ENCODE assay signal across 8 cellular contexts in genomic region chr14:103528158-103528511, GRCh38. TPM values are rescaled to one million over a fixed set of nuclear protein-coding genes. Genes with fewer than 3 reads are reported as not detected.
DNase-seq lines count a peak whose midpoint lies in the region; ATAC-seq, FAIRE-seq and TF ChIP-seq lines count a peak whose summit lies in the region.

No MANE protein-coding gene starts in this region.

- no peak overlapping the region for H2AFZ ChIP-seq in OCI-LY3 (ENCODE audit: low read depth, low read length)
- no peak overlapping the region for H2AFZ ChIP-seq in endothelial cell of umbilical vein (ENCODE audit: low read depth, low read length)

- H3K36me3 Mint-ChIP-seq in nephron (ENCODE audit: low read depth), result no peaks in the 10 kb centered on the region

- H3K4me1 Mint-ChIP-seq in nephron, result peaks cover 56% of the 10 kb centered on the region

- H3K4me2 ChIP-seq in OCI-LY3 (ENCODE audit: low read length) (peak overlapping the region; percentile 100), endothelial cell of umbilical vein (ENCODE audit: insufficient read depth, low read length) (peak overlapping the region; percentile 63)

- H3K27ac Mint-ChIP-seq in nephron, result peak overlapping the region; percentile 83 to 100 (median 98)

- intact Hi-C loops in endothelial cell of umbilical vein (cut with micrococcal nuclease), result loop anchor here (5.0 kb wide), 1 partner anchor 34 kb away; the partner anchor contains the start of genes BAG5 and COA8

- H4K20me1 ChIP-seq in OCI-LY3 (ENCODE audit: insufficient read depth, low read length), result peaks cover 3% of the 10 kb centered on the region; the same call in 1 of the 2 replicates
- no peaks in the 10 kb centered on the region for H4K20me1 ChIP-seq in endothelial cell of umbilical vein (replicated peaks; ENCODE audit: control insufficient read depth, extremely low read depth, insufficient read depth, low read length)

- H3K27me3 ChIP-seq in OCI-LY3 (ENCODE audit: low read depth, low read length) (no peaks in the 10 kb centered on the region), endothelial cell of umbilical vein (ENCODE audit: control insufficient read depth in 2 of 2, insufficient read depth in 2 of 2, low read length in 2 of 2) (peaks cover 12 to 13% of the 10 kb centered on the region in 2 experiments)

- H3K27ac ChIP-seq in OCI-LY3 (ENCODE audit: low read length), result peak overlapping the region; percentile 98
- H3K27ac ChIP-seq in endothelial cell of umbilical vein (ENCODE audit: insufficient read depth, low read depth, low read length), result no peak overlapping the region

- TF ChIP-seq CTCF in OCI-LY3 (IDR thresholded peaks at IDR 0.05; ENCODE audit: low read depth, low read length) (no peak), endothelial cell of umbilical vein (IDR thresholded peaks at IDR 0.05; ENCODE audit: extremely low read depth in 1 of 2, insufficient read depth in 1 of 2, low read depth in 1 of 2, low read length in 2 of 2) (no peak), nephron (IDR thresholded peaks at IDR 0.05; ENCODE audit: unreplicated experiment in 3 of 3) (no peak)

- no peak for ATAC-seq in GM18498 (IDR thresholded peaks at IDR 0.05; ENCODE audit: unreplicated experiment)

- FAIRE-seq in endothelial cell of umbilical vein (lab: Jason Lieb, UNC), result no peak

- peak overlapping the region; percentile 89 to 98 (median 96) for H3K4me3 Mint-ChIP-seq in nephron

- H3K4me1 ChIP-seq in ES-I3 (ENCODE audit: insufficient read depth, low read length) (no peaks in the 10 kb centered on the region; the same call in 1 of the 2 replicates), OCI-LY3 (ENCODE audit: low read length) (peaks cover 65% of the 10 kb centered on the region), endothelial cell of umbilical vein (ENCODE audit: control insufficient read depth, extremely low read depth, insufficient read depth, low read length) (peaks cover 8% of the 10 kb centered on the region)

- H3K79me2 ChIP-seq in OCI-LY3 (ENCODE audit: low read length) (peaks cover 67% of the 10 kb centered on the region), endothelial cell of umbilical vein (ENCODE audit: control insufficient read depth, insufficient read depth, low read length) (peaks cover 21% of the 10 kb centered on the region)

- no TSS peak for BruUV-seq in endothelial cell of umbilical vein (replicated peaks; lab: Mats Ljungman, UMichigan)

- H3K27me3 Mint-ChIP-seq in nephron (ENCODE audit: low read depth), result peaks cover 21% of the 10 kb centered on the region

- no peak for DNase-seq in endothelial cell of umbilical vein (ENCODE audit: low read depth, low spot score)
- DNase-seq in SHP77 (lab: John Stamatoyannopoulos, UW), result no peak
- DNase-seq in SIG-M5 (lab: John Stamatoyannopoulos, UW), result no peak
- no peak for DNase-seq in A172 (ENCODE audit: low spot score)

- H3K4me3 ChIP-seq in OCI-LY3 (ENCODE audit: low read length) (peak overlapping the region; percentile 95), endothelial cell of umbilical vein (replicated peaks in 1 of 3; ENCODE audit: insufficient read depth in 1 of 3, low read depth in 1 of 3, low read length in 3 of 3) (peak overlapping the region in 2 of 3 experiments; percentile 55 to 73)

- H3K36me3 ChIP-seq in ES-I3 (ENCODE audit: insufficient read depth, low read length) (no peaks in the 10 kb centered on the region; the same call in 1 of the 2 replicates), OCI-LY3 (replicated peaks; ENCODE audit: low read depth, low read length) (peaks cover 51% of the 10 kb centered on the region), endothelial cell of umbilical vein (ENCODE audit: control insufficient read depth in 2 of 2, extremely low read depth in 1 of 2, insufficient read depth in 2 of 2, low read length in 2 of 2) (peaks cover 0 to 2% of the 10 kb centered on the region in 2 experiments)

- dilution Hi-C loops in endothelial cell of umbilical vein (cut with MboI; ENCODE audit: extremely low pct_ligation_motif_present, low sequenced_read_pairs), result no loop called here

- H3K9me3 ChIP-seq in ES-I3 (ENCODE audit: control insufficient read depth, insufficient read depth, low read length) (no peaks in the 10 kb centered on the region), OCI-LY3 (ENCODE audit: insufficient read depth, low read length) (no peaks in the 10 kb centered on the region), endothelial cell of umbilical vein (replicated peaks; ENCODE audit: control insufficient read depth, insufficient read depth, low read length) (no peaks in the 10 kb centered on the region)

- H3K9me3 Mint-ChIP-seq in nephron, result no peaks in the 10 kb centered on the region

- no peaks in the 10 kb centered on the region for H3K9me1 ChIP-seq in endothelial cell of umbilical vein (replicated peaks; ENCODE audit: control insufficient read depth, extremely low read depth, insufficient read depth, low read length)

- no peak for TF ChIP-seq POLR2A in endothelial cell of umbilical vein (IDR thresholded peaks at IDR 0.05; ENCODE audit: low read depth, low read length)

- POLR2A ChIA-PET in endothelial cell of umbilical vein (lab: Charles Lee), result no interaction called here

- H3K9ac ChIP-seq in ES-I3 (ENCODE audit: low read depth, low read length) (peak overlapping the region; percentile 89), OCI-LY3 (ENCODE audit: low read length) (peak overlapping the region; percentile 97), endothelial cell of umbilical vein (replicated peaks; ENCODE audit: extremely low read depth, insufficient read depth, low read length) (no peak overlapping the region)

- CTCF ChIA-PET in endothelial cell of umbilical vein (lab: Charles Lee), result interaction anchor here (1.0 to 4.8 kb wide), 5 partner anchors 9 to 28 kb away, joined by 3 to 49 read pairs (median 3); no protein-coding TSS in a partner anchor

TF ChIP-seq in endothelial cell of umbilical vein, 7 proteins besides CTCF, POLR2A, EP300 and RAD21:
- no peak for TF ChIP-seq POLR2AphosphoS5 (IDR thresholded peaks at IDR 0.05; ENCODE audit: insufficient read depth, low read depth, low read length)
- TF ChIP-seq JUN (IDR thresholded peaks at IDR 0.05; ENCODE audit: borderline replicate concordance, insufficient read depth, insufficient read length, low read depth), result no peak
- TF ChIP-seq GATA2 (IDR thresholded peaks at IDR 0.05; ENCODE audit: insufficient read depth, insufficient read length, low read depth, low read length), result no peak
- TF ChIP-seq, protein P1, sequence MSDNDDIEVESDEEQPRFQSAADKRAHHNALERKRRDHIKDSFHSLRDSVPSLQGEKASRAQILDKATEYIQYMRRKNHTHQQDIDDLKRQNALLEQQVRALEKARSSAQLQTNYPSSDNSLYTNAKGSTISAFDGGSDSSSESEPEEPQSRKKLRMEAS (IDR thresholded peaks at IDR 0.05; ENCODE audit: insufficient read depth, insufficient read length), result no peak
- TF ChIP-seq MYC (IDR thresholded peaks at IDR 0.05; ENCODE audit: low read depth, low read length), result no peak
- no peak for TF ChIP-seq FOS (IDR thresholded peaks at IDR 0.05; ENCODE audit: borderline replicate concordance, insufficient read depth, low read length)
- TF ChIP-seq EZH2 (IDR thresholded peaks at IDR 0.05; ENCODE audit: borderline replicate concordance, low read depth, low read length, severe bottlenecking), result no peak

RNA-seq across cellular contexts. Expression of gene TRMT61A, which starts 0.9 kb away (rescaled TPM):
- total RNA-seq in endothelial cell of umbilical vein, result 6.8 and 7.5 TPM in 2 replicates
- polyA plus RNA-seq in endothelial cell of umbilical vein, result 10.6 and 12.8 TPM in 2 replicates
- polyA plus RNA-seq in endothelial cell of umbilical vein (2011; cell fraction: cytosol; rRNA removed), result 7.0 and 8.8 TPM in 2 replicates
- 7.8 and 8.0 TPM in 2 replicates for polyA plus RNA-seq in endothelial cell of umbilical vein (2011; cell fraction: nucleus; rRNA removed)
- polyA plus RNA-seq in endothelial cell of umbilical vein (2012), result 4.5 and 5.2 TPM in 2 replicates
- 3.7 and 4.7 TPM in 2 replicates for polyA minus RNA-seq in endothelial cell of umbilical vein
- polyA minus RNA-seq in endothelial cell of umbilical vein (2011; cell fraction: cytosol; rRNA and poly(A)+ RNA removed), result 9.5 TPM
- 4.4 and 8.8 TPM in 2 replicates for polyA minus RNA-seq in endothelial cell of umbilical vein (2011; cell fraction: nucleus; rRNA and poly(A)+ RNA removed)
- 8.5 and 10.2 TPM in 2 replicates for total RNA-seq in A172 (2014; rRNA removed; shearing (Covaris generic))

RNA-seq across cellular contexts. Expression of gene CKB, which starts 5.5 kb away (rescaled TPM):
- total RNA-seq in endothelial cell of umbilical vein, result 2.4 and 4.0 TPM in 2 replicates
- 6.9 and 10.0 TPM in 2 replicates for polyA plus RNA-seq in endothelial cell of umbilical vein
- 2.9 and 5.9 TPM in 2 replicates for polyA plus RNA-seq in endothelial cell of umbilical vein (2011; cell fraction: cytosol; rRNA removed)
- 4.0 and 4.7 TPM in 2 replicates for polyA plus RNA-seq in endothelial cell of umbilical vein (2011; cell fraction: nucleus; rRNA removed)
- polyA plus RNA-seq in endothelial cell of umbilical vein (2012), result 0.64 and 2.2 TPM in 2 replicates
- 3.2 and 8.8 TPM in 2 replicates for polyA minus RNA-seq in endothelial cell of umbilical vein
- 326 TPM for polyA minus RNA-seq in endothelial cell of umbilical vein (2011; cell fraction: cytosol; rRNA and poly(A)+ RNA removed)
- 1.7 TPM in 1 of 2 replicates, not detected in the other for polyA minus RNA-seq in endothelial cell of umbilical vein (2011; cell fraction: nucleus; rRNA and poly(A)+ RNA removed)
- 13.2 and 40.3 TPM in 2 replicates for total RNA-seq in A172 (2014; rRNA removed; shearing (Covaris generic))

RNA-seq across cellular contexts. Expression of gene BAG5, which starts 34.3 kb away (rescaled TPM):
- 28.4 and 32.5 TPM in 2 replicates for total RNA-seq in endothelial cell of umbilical vein
- 5.0 and 6.3 TPM in 2 replicates for polyA plus RNA-seq in endothelial cell of umbilical vein
- 7.7 and 8.4 TPM in 2 replicates for polyA plus RNA-seq in endothelial cell of umbilical vein (2011; cell fraction: cytosol; rRNA removed)
- polyA plus RNA-seq in endothelial cell of umbilical vein (2011; cell fraction: nucleus; rRNA removed), result 5.6 and 7.3 TPM in 2 replicates
- 16.4 and 20.2 TPM in 2 replicates for polyA plus RNA-seq in endothelial cell of umbilical vein (2012)
- 11.0 and 11.5 TPM in 2 replicates for polyA minus RNA-seq in endothelial cell of umbilical vein
- 15.8 TPM for polyA minus RNA-seq in endothelial cell of umbilical vein (2011; cell fraction: cytosol; rRNA and poly(A)+ RNA removed)
- 7.9 and 9.9 TPM in 2 replicates for polyA minus RNA-seq in endothelial cell of umbilical vein (2011; cell fraction: nucleus; rRNA and poly(A)+ RNA removed)
- total RNA-seq in A172 (2014; rRNA removed; shearing (Covaris generic)), result 21.0 and 24.8 TPM in 2 replicates

RNA-seq across cellular contexts. Expression of gene COA8, which starts 34.6 kb away (rescaled TPM):
- 46.4 and 52.6 TPM in 2 replicates for total RNA-seq in endothelial cell of umbilical vein
- polyA plus RNA-seq in endothelial cell of umbilical vein, result 9.6 and 19.1 TPM in 2 replicates
- polyA plus RNA-seq in endothelial cell of umbilical vein (2011; cell fraction: cytosol; rRNA removed), result 23.1 and 23.2 TPM in 2 replicates
- polyA plus RNA-seq in endothelial cell of umbilical vein (2011; cell fraction: nucleus; rRNA removed), result 9.7 and 10.5 TPM in 2 replicates
- polyA plus RNA-seq in endothelial cell of umbilical vein (2012), result 40.7 and 47.2 TPM in 2 replicates
- 6.7 and 10.8 TPM in 2 replicates for polyA minus RNA-seq in endothelial cell of umbilical vein
- 11.9 TPM for polyA minus RNA-seq in endothelial cell of umbilical vein (2011; cell fraction: cytosol; rRNA and poly(A)+ RNA removed)
- polyA minus RNA-seq in endothelial cell of umbilical vein (2011; cell fraction: nucleus; rRNA and poly(A)+ RNA removed), result 26.0 and 27.2 TPM in 2 replicates
- 24.8 and 25.3 TPM in 2 replicates for total RNA-seq in A172 (2014; rRNA removed; shearing (Covaris generic))
